In the genomic region with DNA sequence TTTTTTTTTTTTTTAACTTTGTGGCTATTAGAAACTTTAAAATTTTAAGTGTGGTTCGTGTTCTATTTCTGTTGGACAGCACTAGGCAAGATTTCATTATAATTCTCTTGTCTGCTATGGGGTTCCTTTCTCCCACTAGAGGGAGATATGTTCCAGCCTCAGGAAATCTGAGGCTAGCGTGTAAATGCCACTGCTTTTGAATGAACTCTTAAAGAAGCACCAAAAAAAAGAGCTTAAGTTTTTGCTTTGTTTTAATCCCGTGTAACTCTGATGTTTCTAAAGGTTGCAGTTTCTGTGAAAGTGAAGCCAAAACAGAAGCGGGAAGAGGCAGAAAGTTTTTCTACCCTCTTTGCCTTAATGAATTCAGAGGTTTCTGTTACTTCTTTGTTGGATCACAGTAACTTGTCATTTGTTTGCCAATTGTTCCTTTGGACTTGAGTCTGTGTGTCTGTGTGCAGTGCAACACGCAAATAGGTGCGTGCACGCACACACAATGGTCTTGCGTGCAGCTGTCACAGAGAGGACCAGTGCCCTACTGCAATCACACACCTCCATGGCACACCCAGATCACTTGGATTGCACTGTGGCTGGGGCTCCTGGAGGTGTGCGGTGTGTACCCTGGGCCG, we compare ENCODE assay signal across 9 cellular contexts. TPM values are rescaled to one million over a fixed set of nuclear protein-coding genes. Genes with fewer than 3 reads are reported as not detected.
DNase-seq lines count a peak whose midpoint lies in the region; ATAC-seq, FAIRE-seq and TF ChIP-seq lines count a peak whose summit lies in the region.
"Had no signal": no experiment of that assay in that cellular context is flagged by ENCODE, and none has a peak within 500 bp of the region (broad histone marks: within the 10 kb centered on the region; RNA-seq: fewer than 3 reads in every experiment).

No MANE protein-coding gene starts in this region.

- H3K4me3 ChIP-seq in bronchial epithelial cell (ENCODE audit: low read depth, low read length) = no peak overlapping the region
- H3K4me3 ChIP-seq in liver (ENCODE audit: low read depth in 1 of 3, low read length in 3 of 3) = no peak overlapping the region

- H3K4me3 Mint-ChIP-seq in activated CD4-positive, alpha-beta T cell treated with anti-CD3 and anti-CD28 coated beads, Interleukin-2, amount 10 ng/mL, durations not matched to agents 24 days and 14 days = no peak overlapping the region
- H3K4me3 Mint-ChIP-seq: naive B cell had no signal

- peak overlapping the region in 1 of 2 donors; percentile 9 for H3K27ac ChIP-seq in liver (ENCODE audit: low read depth in 1 of 2, low read length in 2 of 2)

- FAIRE-seq in bronchial epithelial cell (lab: Jason Lieb, UNC) = no peak

- H3K9me3 ChIP-seq in liver (ENCODE audit: control insufficient read depth in 4 of 4, low read length in 3 of 4) = no peaks in the 10 kb centered on the region

- WGBS in liver = 28% methylated on average over 10 of the region's 10 CpGs

- H3K27me3 ChIP-seq in bronchial epithelial cell (ENCODE audit: control insufficient read depth, insufficient read depth, low read length) = peaks cover 1% of the 10 kb centered on the region
- no peaks in the 10 kb centered on the region for H3K27me3 ChIP-seq in liver (ENCODE audit: control insufficient read depth in 4 of 4, insufficient read depth in 4 of 4, low read length in 3 of 4)

- peak; percentile 62 for TF ChIP-seq CTCF in bronchial epithelial cell (IDR thresholded peaks at IDR 0.05; ENCODE audit: insufficient read depth, low read length, severe bottlenecking)
- TF ChIP-seq CTCF in liver (IDR thresholded peaks at IDR 0.05; ENCODE audit: low read depth, low read length, missing input control) = peak; percentile 75

- H3K27me3 Mint-ChIP-seq in activated CD4-positive, alpha-beta T cell treated with anti-CD3 and anti-CD28 coated beads, Interleukin-2, amount 10 ng/mL, durations not matched to agents 24 days and 14 days = no peaks in the 10 kb centered on the region
- H3K27me3 Mint-ChIP-seq: naive B cell had no signal

- intact Hi-C loops in activated CD4-positive, alpha-beta T cell treated with anti-CD3 and anti-CD28 coated beads, Interleukin-2, amount 10 ng/mL, durations not matched to agents 24 days and 14 days (cut with micrococcal nuclease) = loop anchor here (1.0 kb wide), 1 partner anchor 39 kb away; no protein-coding TSS in a partner anchor

- peaks cover 2% of the 10 kb centered on the region for H3K4me1 Mint-ChIP-seq in activated CD4-positive, alpha-beta T cell treated with anti-CD3 and anti-CD28 coated beads, Interleukin-2, amount 10 ng/mL, durations not matched to agents 24 days and 14 days

- no peak overlapping the region for H3K27ac Mint-ChIP-seq in activated CD4-positive, alpha-beta T cell treated with anti-CD3 and anti-CD28 coated beads, Interleukin-2, amount 10 ng/mL, durations not matched to agents 24 days and 14 days

- TF ChIP-seq RAD21 in liver (IDR thresholded peaks at IDR 0.05) = peak; percentile 87 to 88

- H3K9ac ChIP-seq in liver (ENCODE audit: low read depth in 1 of 2, low read length in 2 of 2) = no peak overlapping the region

- no peaks in the 10 kb centered on the region for H3K9me3 Mint-ChIP-seq in activated CD4-positive, alpha-beta T cell treated with anti-CD3 and anti-CD28 coated beads, Interleukin-2, amount 10 ng/mL, durations not matched to agents 24 days and 14 days
- H3K9me3 Mint-ChIP-seq: naive B cell had no signal

- peak; percentile 79 for ATAC-seq in GM21390 (IDR thresholded peaks at IDR 0.05; ENCODE audit: unreplicated experiment)
- no peak for ATAC-seq in GM21576 (IDR thresholded peaks at IDR 0.05; ENCODE audit: unreplicated experiment)
- ATAC-seq in GM19324 (IDR thresholded peaks at IDR 0.05; ENCODE audit: low FRiP score, unreplicated experiment) = no peak

- no peaks in the 10 kb centered on the region for H3K36me3 ChIP-seq in bronchial epithelial cell (ENCODE audit: control insufficient read depth, insufficient read depth, low read length)
- H3K36me3 ChIP-seq in liver (ENCODE audit: control insufficient read depth in 4 of 4, insufficient read depth in 3 of 4, low read depth in 1 of 4, low read length in 3 of 4) = no peaks in the 10 kb centered on the region

- peaks cover 0 to 33% (median 23%) of the 10 kb centered on the region in 4 donors for H3K4me1 ChIP-seq in liver (ENCODE audit: control insufficient read depth in 4 of 4, insufficient read depth in 4 of 4, low read length in 3 of 4)

- DNase-seq in DMS114 treated with DMSO at 0.1 percent for 48 hours (lab: John Stamatoyannopoulos, UW; ENCODE audit: unreplicated experiment) (peak; percentile 44), NCI-H2171 (lab: John Stamatoyannopoulos, UW) (peak; percentile 3), bronchial epithelial cell (ENCODE audit: low read depth) (peak; percentile 53)
- no peak for DNase-seq in activated CD4-positive, alpha-beta T cell treated with anti-CD3 and anti-CD28 coated beads, Interleukin-2, amount 10 ng/mL, durations not matched to agents 24 days and 14 days
- DNase-seq: naive B cell had no signal

- no peaks in the 10 kb centered on the region for H3K36me3 Mint-ChIP-seq in activated CD4-positive, alpha-beta T cell treated with anti-CD3 and anti-CD28 coated beads, Interleukin-2, amount 10 ng/mL, durations not matched to agents 24 days and 14 days (ENCODE audit: low read depth)
- H3K36me3 Mint-ChIP-seq: naive B cell had no signal

TF ChIP-seq in liver, 16 proteins besides CTCF, POLR2A, EP300 and RAD21:
- TF ChIP-seq, protein P1, sequence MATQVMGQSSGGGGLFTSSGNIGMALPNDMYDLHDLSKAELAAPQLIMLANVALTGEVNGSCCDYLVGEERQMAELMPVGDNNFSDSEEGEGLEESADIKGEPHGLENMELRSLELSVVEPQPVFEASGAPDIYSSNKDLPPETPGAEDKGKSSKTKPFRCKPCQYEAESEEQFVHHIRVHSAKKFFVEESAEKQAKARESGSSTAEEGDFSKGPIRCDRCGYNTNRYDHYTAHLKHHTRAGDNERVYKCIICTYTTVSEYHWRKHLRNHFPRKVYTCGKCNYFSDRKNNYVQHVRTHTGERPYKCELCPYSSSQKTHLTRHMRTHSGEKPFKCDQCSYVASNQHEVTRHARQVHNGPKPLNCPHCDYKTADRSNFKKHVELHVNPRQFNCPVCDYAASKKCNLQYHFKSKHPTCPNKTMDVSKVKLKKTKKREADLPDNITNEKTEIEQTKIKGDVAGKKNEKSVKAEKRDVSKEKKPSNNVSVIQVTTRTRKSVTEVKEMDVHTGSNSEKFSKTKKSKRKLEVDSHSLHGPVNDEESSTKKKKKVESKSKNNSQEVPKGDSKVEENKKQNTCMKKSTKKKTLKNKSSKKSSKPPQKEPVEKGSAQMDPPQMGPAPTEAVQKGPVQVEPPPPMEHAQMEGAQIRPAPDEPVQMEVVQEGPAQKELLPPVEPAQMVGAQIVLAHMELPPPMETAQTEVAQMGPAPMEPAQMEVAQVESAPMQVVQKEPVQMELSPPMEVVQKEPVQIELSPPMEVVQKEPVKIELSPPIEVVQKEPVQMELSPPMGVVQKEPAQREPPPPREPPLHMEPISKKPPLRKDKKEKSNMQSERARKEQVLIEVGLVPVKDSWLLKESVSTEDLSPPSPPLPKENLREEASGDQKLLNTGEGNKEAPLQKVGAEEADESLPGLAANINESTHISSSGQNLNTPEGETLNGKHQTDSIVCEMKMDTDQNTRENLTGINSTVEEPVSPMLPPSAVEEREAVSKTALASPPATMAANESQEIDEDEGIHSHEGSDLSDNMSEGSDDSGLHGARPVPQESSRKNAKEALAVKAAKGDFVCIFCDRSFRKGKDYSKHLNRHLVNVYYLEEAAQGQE (IDR thresholded peaks at IDR 0.05) = peak; percentile 55
- TF ChIP-seq SP1 (IDR thresholded peaks at IDR 0.05) (peak; percentile 83), HNF4G (IDR thresholded peaks at IDR 0.05) (peak; percentile 56), FOXA2 (IDR thresholded peaks at IDR 0.05) (no peak), HNF4A (conservative IDR thresholded peaks at IDR 0.05) (peak; percentile 76 to 92), RXRA (IDR thresholded peaks at IDR 0.05) (peak in 1 of 2 donors; percentile 24), YY1 (IDR thresholded peaks at IDR 0.05) (no peak)

RNA-seq across cellular contexts. Expression of a gene that starts 32.3 kb away (rescaled TPM):
- total RNA-seq in bronchial epithelial cell (2.9 and 4.0 TPM in 2 replicates), liver (1 to 10 TPM; 1.7 to 2.2 TPM)
- polyA plus RNA-seq in liver = 1 to 10 TPM; 1.3 to 1.5 TPM
- 0.47 and 0.69 TPM in 2 replicates for total RNA-seq in activated CD4-positive, alpha-beta T cell treated with anti-CD3 and anti-CD28 coated beads, Interleukin-2, amount 10 ng/mL, durations not matched to agents 24 days and 14 days
